ENCODE assay signal across 2 cellular contexts in the genomic region with DNA sequence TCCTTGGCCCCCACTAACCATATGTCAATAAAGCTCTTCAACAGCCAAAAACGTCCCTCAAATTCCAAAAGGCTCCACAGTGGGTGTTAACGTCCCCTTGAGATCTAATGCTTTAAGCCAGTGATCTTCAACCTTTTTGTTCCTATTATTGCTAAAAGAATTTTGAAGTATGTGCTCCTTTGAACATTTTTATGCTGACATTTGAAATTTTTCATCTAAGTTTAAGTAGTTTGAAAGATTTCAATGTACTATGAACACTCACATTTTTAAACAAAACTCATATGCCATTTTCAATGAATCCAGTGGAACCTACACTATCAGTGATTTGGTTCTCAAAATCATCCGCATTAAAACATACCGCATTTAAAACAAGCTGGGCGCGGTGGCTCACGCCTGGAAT.
TF ChIP-seq lines count a peak whose summit lies in the region.

No MANE protein-coding gene starts in this region.

TF ChIP-seq in HepG2, 621 proteins besides CTCF, POLR2A, EP300 and RAD21:
- peak; percentile 66; the same call in 1 of the 2 replicates for TF ChIP-seq MAFF (IDR thresholded peaks at IDR 0.05; ENCODE audit: low read depth, low read length)
- TF ChIP-seq, protein P1, sequence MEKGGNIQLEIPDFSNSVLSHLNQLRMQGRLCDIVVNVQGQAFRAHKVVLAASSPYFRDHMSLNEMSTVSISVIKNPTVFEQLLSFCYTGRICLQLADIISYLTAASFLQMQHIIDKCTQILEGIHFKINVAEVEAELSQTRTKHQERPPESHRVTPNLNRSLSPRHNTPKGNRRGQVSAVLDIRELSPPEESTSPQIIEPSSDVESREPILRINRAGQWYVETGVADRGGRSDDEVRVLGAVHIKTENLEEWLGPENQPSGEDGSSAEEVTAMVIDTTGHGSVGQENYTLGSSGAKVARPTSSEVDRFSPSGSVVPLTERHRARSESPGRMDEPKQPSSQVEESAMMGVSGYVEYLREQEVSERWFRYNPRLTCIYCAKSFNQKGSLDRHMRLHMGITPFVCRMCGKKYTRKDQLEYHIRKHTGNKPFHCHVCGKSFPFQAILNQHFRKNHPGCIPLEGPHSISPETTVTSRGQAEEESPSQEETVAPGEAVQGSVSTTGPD (CRISPR knock-in tag; IDR thresholded peaks at IDR 0.05): no peak
- TF ChIP-seq GFI1 (CRISPR knock-in tag; IDR thresholded peaks at IDR 0.05; ENCODE audit: borderline replicate concordance): no peak
- TF ChIP-seq ZNF282 (IDR thresholded peaks at IDR 0.05; ENCODE audit: partially characterized antibody): no peak
- TF ChIP-seq HOXA9 (CRISPR knock-in tag; IDR thresholded peaks at IDR 0.05; ENCODE audit: borderline replicate concordance): no peak
- no peak for TF ChIP-seq ZNF777 (CRISPR knock-in tag; IDR thresholded peaks at IDR 0.05)
- TF ChIP-seq ZNF329 (CRISPR knock-in tag; IDR thresholded peaks at IDR 0.05; ENCODE audit: low read depth): no peak
- TF ChIP-seq ZFP36L2 (CRISPR knock-in tag; IDR thresholded peaks at IDR 0.05): no peak
- peak; percentile 75 to 77 for TF ChIP-seq MAFK (conservative IDR thresholded peaks at IDR 0.05 in 1 of 2, IDR thresholded peaks at IDR 0.05 in 1 of 2; ENCODE audit: low read length in 2 of 2)

TF ChIP-seq in K562, 482 proteins besides CTCF, POLR2A, EP300 and RAD21:
- TF ChIP-seq PHB (CRISPR knock-in tag; IDR thresholded peaks at IDR 0.05): no peak
- TF ChIP-seq CBX2 (IDR thresholded peaks at IDR 0.05; ENCODE audit: insufficient read depth, low read length, poor library complexity, severe bottlenecking): no peak
- no peak for TF ChIP-seq YBX1 (IDR thresholded peaks at IDR 0.05)
- TF ChIP-seq RHOXF2B (CRISPR knock-in tag; conservative IDR thresholded peaks at IDR 0.05): no peak
- TF ChIP-seq MAFK (IDR thresholded peaks at IDR 0.05; ENCODE audit: low read length): peak; percentile 31; the same call in 1 of the 2 replicates
- TF ChIP-seq ZNF146 (CRISPR knock-in tag; IDR thresholded peaks at IDR 0.05; ENCODE audit: unreplicated experiment): no peak
- no peak for TF ChIP-seq SRF (CRISPR knock-in tag; IDR thresholded peaks at IDR 0.05)
- TF ChIP-seq MAZ (CRISPR knock-in tag; conservative IDR thresholded peaks at IDR 0.05 in 1 of 2, IDR thresholded peaks at IDR 0.05 in 1 of 2): no peak
- TF ChIP-seq MAFF (IDR thresholded peaks at IDR 0.05; ENCODE audit: low read length): peak; percentile 43
- TF ChIP-seq UBTF (IDR thresholded peaks at IDR 0.05; ENCODE audit: borderline replicate concordance in 1 of 2, low read depth in 2 of 2, low read length in 2 of 2): no peak
- peak; percentile 41; the same call in 1 of the 2 replicates for TF ChIP-seq ZBTB33 (CRISPR knock-in tag; IDR thresholded peaks at IDR 0.05)
- TF ChIP-seq ZNF316 (IDR thresholded peaks at IDR 0.05): peak; percentile 83
- TF ChIP-seq C11orf30 (IDR thresholded peaks at IDR 0.05; ENCODE audit: low read depth): peak; percentile 69
- peak; percentile 56 for TF ChIP-seq MAFG (tag; conservative IDR thresholded peaks at IDR 0.05)
- TF ChIP-seq, protein P2, sequence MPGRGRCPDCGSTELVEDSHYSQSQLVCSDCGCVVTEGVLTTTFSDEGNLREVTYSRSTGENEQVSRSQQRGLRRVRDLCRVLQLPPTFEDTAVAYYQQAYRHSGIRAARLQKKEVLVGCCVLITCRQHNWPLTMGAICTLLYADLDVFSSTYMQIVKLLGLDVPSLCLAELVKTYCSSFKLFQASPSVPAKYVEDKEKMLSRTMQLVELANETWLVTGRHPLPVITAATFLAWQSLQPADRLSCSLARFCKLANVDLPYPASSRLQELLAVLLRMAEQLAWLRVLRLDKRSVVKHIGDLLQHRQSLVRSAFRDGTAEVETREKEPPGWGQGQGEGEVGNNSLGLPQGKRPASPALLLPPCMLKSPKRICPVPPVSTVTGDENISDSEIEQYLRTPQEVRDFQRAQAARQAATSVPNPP (IDR thresholded peaks at IDR 0.05; ENCODE audit: borderline replicate concordance, insufficient read depth, insufficient read length): no peak
- no peak for TF ChIP-seq TAL1 (IDR thresholded peaks at IDR 0.05)
